ENCODE assay signal across 18 cellular contexts in genomic region chr3:123261666-123262065, GRCh38. TPM values are rescaled to one million over a fixed set of nuclear protein-coding genes. Genes with fewer than 3 reads are reported as not detected.
DNase-seq lines count a peak whose midpoint lies in the region; ATAC-seq lines count a peak whose summit lies in the region.
"Had no signal": no experiment of that assay in that cellular context is flagged by ENCODE, and none has a peak within 500 bp of the region (broad histone marks: within the 10 kb centered on the region; RNA-seq: fewer than 3 reads in every experiment).

No MANE protein-coding gene starts in this region.

- peak; percentile 41 for DNase-seq in activated naive CD4-positive, alpha-beta T cell treated with anti-CD3 and anti-CD28 coated beads, Interleukin-2, amount 10 ng/mL, durations not matched to agents 7 days and 5 days
- no peak for DNase-seq in activated naive CD4-positive, alpha-beta T cell treated with Interleukin-2 at 50 U/mL for 16 hours
- DNase-seq in SK-N-MC (ENCODE audit: low read depth, low spot score): no peak
- no peak for DNase-seq in NK-92 treated with Interleukin-12 subunit alpha and Interleukin-12 subunit beta, amount 100 ng/mL, for 24 hours (lab: John Stamatoyannopoulos, UW)
- DNase-seq in naive thymus-derived CD4-positive, alpha-beta T cell: no peak
- DNase-seq: CD8-positive, alpha-beta memory T cell; GF-D8; GM23248; Kasumi-1; NCI-H1417; NCI-H2029 treated with DMSO at 0.1 percent for 48 hours; NCI-H524 treated with DMSO at 0.1 percent for 48 hours; Peyer's patch; Right ventricle myocardium superior had no signal

- CTCF ChIA-PET in activated naive CD4-positive, alpha-beta T cell treated with anti-CD3 and anti-CD28 coated beads, Interleukin-2, amount 10 ng/mL, durations not matched to agents 7 days and 5 days (lab: Charles Lee): no interaction called here
- CTCF ChIA-PET in naive thymus-derived CD4-positive, alpha-beta T cell (lab: Charles Lee): no interaction called here

- no peaks in the 10 kb centered on the region for H3K4me1 ChIP-seq in naive thymus-derived CD4-positive, alpha-beta T cell (ENCODE audit: control insufficient read depth in 2 of 2, insufficient read depth in 2 of 2, low read length in 2 of 2)
- H3K4me1 ChIP-seq: Peyer's patch had no signal

- no peaks in the 10 kb centered on the region for H3K27me3 Mint-ChIP-seq in activated naive CD4-positive, alpha-beta T cell treated with anti-CD3 and anti-CD28 coated beads, Interleukin-2, amount 10 ng/mL, durations not matched to agents 7 days and 5 days
- H3K27me3 Mint-ChIP-seq in naive thymus-derived CD4-positive, alpha-beta T cell: no peaks in the 10 kb centered on the region
- H3K27me3 Mint-ChIP-seq: B cell; CD8-positive, alpha-beta memory T cell had no signal

- POLR2A ChIA-PET in naive thymus-derived CD4-positive, alpha-beta T cell (lab: Charles Lee): no interaction called here

- no peaks in the 10 kb centered on the region for H3K27me3 ChIP-seq in naive thymus-derived CD4-positive, alpha-beta T cell (ENCODE audit: control insufficient read depth in 2 of 2, insufficient read depth in 2 of 2, low read length in 2 of 2)
- H3K27me3 ChIP-seq: Peyer's patch had no signal

- ATAC-seq in HG02623 (IDR thresholded peaks at IDR 0.05; ENCODE audit: unreplicated experiment) (peak; percentile 52), HG03378 (IDR thresholded peaks at IDR 0.05; ENCODE audit: unreplicated experiment) (no peak)
- no peak for ATAC-seq in naive thymus-derived CD4-positive, alpha-beta T cell
- ATAC-seq: SK-N-SH treated with all-trans-retinoic acid at 6 μM for 48 hours had no signal

- no peak overlapping the region for H3K4me3 ChIP-seq in SK-N-MC
- no peak overlapping the region for H3K4me3 ChIP-seq in naive thymus-derived CD4-positive, alpha-beta T cell (ENCODE audit: low read length)
- H3K4me3 ChIP-seq: GM23248, Peyer's patch had no signal

- no peak overlapping the region for H3K9ac ChIP-seq in SK-N-MC (ENCODE audit: insufficient read length)
- H3K9ac ChIP-seq: GM23248 had no signal

- H3K27ac ChIP-seq in SK-N-MC: peak overlapping the region; percentile 86
- no peak overlapping the region for H3K27ac ChIP-seq in naive thymus-derived CD4-positive, alpha-beta T cell (ENCODE audit: low read depth, low read length)
- H3K27ac ChIP-seq: GM23248, Peyer's patch had no signal

- intact Hi-C loops in naive thymus-derived CD4-positive, alpha-beta T cell (cut with micrococcal nuclease): no loop called here

- peaks cover 28% of the 10 kb centered on the region for H3K36me3 ChIP-seq in SK-N-MC (ENCODE audit: insufficient read depth, low read length)
- peaks cover 0 to 14% (median 0%) of the 10 kb centered on the region in 3 experiments for H3K36me3 ChIP-seq in naive thymus-derived CD4-positive, alpha-beta T cell (ENCODE audit: control insufficient read depth in 2 of 3, insufficient read depth in 3 of 3, low read length in 3 of 3)

- no peak overlapping the region for H3K4me3 Mint-ChIP-seq in activated naive CD4-positive, alpha-beta T cell treated with anti-CD3 and anti-CD28 coated beads, Interleukin-2, amount 10 ng/mL, durations not matched to agents 7 days and 5 days
- no peak overlapping the region for H3K4me3 Mint-ChIP-seq in naive thymus-derived CD4-positive, alpha-beta T cell
- H3K4me3 Mint-ChIP-seq: B cell; CD8-positive, alpha-beta memory T cell had no signal

- peak overlapping the region; percentile 75 for H3K27ac Mint-ChIP-seq in activated naive CD4-positive, alpha-beta T cell treated with anti-CD3 and anti-CD28 coated beads, Interleukin-2, amount 10 ng/mL, durations not matched to agents 7 days and 5 days
- H3K27ac Mint-ChIP-seq in naive thymus-derived CD4-positive, alpha-beta T cell: peak overlapping the region in 1 of 9 donors; percentile 60
- H3K27ac Mint-ChIP-seq: B cell had no signal

- H3K9me3 Mint-ChIP-seq in activated naive CD4-positive, alpha-beta T cell treated with anti-CD3 and anti-CD28 coated beads, Interleukin-2, amount 10 ng/mL, durations not matched to agents 7 days and 5 days: no peaks in the 10 kb centered on the region
- H3K9me3 Mint-ChIP-seq in naive thymus-derived CD4-positive, alpha-beta T cell: peaks cover 0 to 10% (median 0%) of the 10 kb centered on the region in 11 donors
- H3K9me3 Mint-ChIP-seq: CD8-positive, alpha-beta memory T cell had no signal

- H3K4me1 Mint-ChIP-seq in activated naive CD4-positive, alpha-beta T cell treated with anti-CD3 and anti-CD28 coated beads, Interleukin-2, amount 10 ng/mL, durations not matched to agents 7 days and 5 days: peaks cover 18% of the 10 kb centered on the region
- H3K4me1 Mint-ChIP-seq in naive thymus-derived CD4-positive, alpha-beta T cell: peaks cover 0 to 11% (median 0%) of the 10 kb centered on the region in 7 donors

- peaks cover 16% of the 10 kb centered on the region; the same call in 1 of the 2 replicates for H3K9me3 ChIP-seq in SK-N-MC (ENCODE audit: low read depth, low read length)
- no peaks in the 10 kb centered on the region for H3K9me3 ChIP-seq in naive thymus-derived CD4-positive, alpha-beta T cell (ENCODE audit: control insufficient read depth in 2 of 3, low read length in 3 of 3)
- H3K9me3 ChIP-seq: Peyer's patch had no signal

- peaks cover 20% of the 10 kb centered on the region for H3K36me3 Mint-ChIP-seq in activated naive CD4-positive, alpha-beta T cell treated with anti-CD3 and anti-CD28 coated beads, Interleukin-2, amount 10 ng/mL, durations not matched to agents 7 days and 5 days
- peaks cover 9 to 47% (median 28%) of the 10 kb centered on the region in 5 donors for H3K36me3 Mint-ChIP-seq in naive thymus-derived CD4-positive, alpha-beta T cell

RNA-seq across cellular contexts. Expression of gene SEC22A, which starts 59.9 kb away (rescaled TPM):
- 10 to 100 TPM; 15.0 to 20.1 (median 17.1) TPM for total RNA-seq in naive thymus-derived CD4-positive, alpha-beta T cell
- polyA plus RNA-seq in naive thymus-derived CD4-positive, alpha-beta T cell: 10 to 100 TPM; 14.0 to 15.4 TPM
